Comparison of ENCODE assay signal across 8 cellular contexts in genomic region chr7:107044347-107045194, GRCh38. TPM values are rescaled to one million over a fixed set of nuclear protein-coding genes. Genes with fewer than 3 reads are reported as not detected.
A peak's percentile ranks its signal among the peaks of the same experiment; 100 is the strongest.
DNase-seq lines count a peak whose midpoint lies in the region; ATAC-seq, FAIRE-seq and TF ChIP-seq lines count a peak whose summit lies in the region.

Gene PRKAR2B, plus strand, starts transcription at chr7:107044705. Its CDS starts 203 bp downstream, at chr7:107044908.

- no peak for FAIRE-seq in A549 (lab: Jason Lieb, UNC)

- H3K4me2 ChIP-seq in A549 = peak within 1 kb of the TSS; percentile 88

- POLR2A ChIA-PET in A549 (lab: Yijun Ruan, JAX) = interaction anchor here (1.1 kb wide), 1 partner anchor 124 kb away, joined by 3 read pairs; the partner anchor contains the start of gene HBP1
- POLR2A ChIA-PET in activated CD4-positive, alpha-beta T cell treated with anti-CD3 and anti-CD28 coated beads, Interleukin-2, amount 10 ng/mL, durations not matched to agents 7 days and 5 days (lab: Charles Lee) = no interaction called here

- peaks cover 17% of the 10 kb centered on the region for H3K4me1 Mint-ChIP-seq in activated CD4-positive, alpha-beta T cell treated with anti-CD3 and anti-CD28 coated beads, Interleukin-2, amount 10 ng/mL, durations not matched to agents 7 days and 5 days

- no peak for TF ChIP-seq EP300 in A549 (IDR thresholded peaks at IDR 0.05)

- peak within 1 kb of the TSS; percentile 83 for H3K4me3 Mint-ChIP-seq in activated CD4-positive, alpha-beta T cell treated with anti-CD3 and anti-CD28 coated beads, Interleukin-2, amount 10 ng/mL, durations not matched to agents 7 days and 5 days

- WGBS in A549 (ENCODE audit: missing lambda C conversion rate) = under 1% methylated on average over 17 of the region's 110 CpGs

- H3K4me3 ChIP-seq in A549 = peak within 1 kb of the TSS; percentile 73
- H3K4me3 ChIP-seq in coronary artery = peak within 1 kb of the TSS; percentile 79

- H3K9me3 Mint-ChIP-seq in activated CD4-positive, alpha-beta T cell treated with anti-CD3 and anti-CD28 coated beads, Interleukin-2, amount 10 ng/mL, durations not matched to agents 7 days and 5 days = peaks cover 2% of the 10 kb centered on the region

- DNase-seq in A549 (ENCODE audit: low read depth in 1 of 2, low spot score in 1 of 2) (peak; percentile 56 to 60), NCI-H446 (lab: John Stamatoyannopoulos, UW) (peak; percentile 50 to 87), coronary artery (ENCODE audit: low spot score) (peak; percentile 79), left lobe of liver (ENCODE audit: low spot score) (peak; percentile 72)
- peak; percentile 71 for DNase-seq in activated CD4-positive, alpha-beta T cell treated with anti-CD3 and anti-CD28 coated beads, Interleukin-2, amount 10 ng/mL, durations not matched to agents 7 days and 5 days
- DNase-seq in stimulated activated CD4-positive, alpha-beta T cell treated with anti-CD3 and anti-CD28 coated beads, Interleukin-2, amount 100 ng/mL, for 24 hours = peak; percentile 70 to 71

- no peaks in the 10 kb centered on the region for H3K36me3 Mint-ChIP-seq in activated CD4-positive, alpha-beta T cell treated with anti-CD3 and anti-CD28 coated beads, Interleukin-2, amount 10 ng/mL, durations not matched to agents 7 days and 5 days (ENCODE audit: low read depth)

- H3K9me3 ChIP-seq in A549 = no peaks in the 10 kb centered on the region

- no peak for TF ChIP-seq POLR2A in A549 (IDR thresholded peaks at IDR 0.05; ENCODE audit: low read length)

- CTCF ChIA-PET in A549 (lab: Yijun Ruan, JAX) = no interaction called here
- CTCF ChIA-PET in activated CD4-positive, alpha-beta T cell treated with anti-CD3 and anti-CD28 coated beads, Interleukin-2, amount 10 ng/mL, durations not matched to agents 7 days and 5 days (lab: Charles Lee) = no interaction called here

- no peak within 1 kb of the TSS for H3K27ac Mint-ChIP-seq in activated CD4-positive, alpha-beta T cell treated with anti-CD3 and anti-CD28 coated beads, Interleukin-2, amount 10 ng/mL, durations not matched to agents 7 days and 5 days

- TF ChIP-seq CTCF in A549 (IDR thresholded peaks at IDR 0.05) (peak; percentile 26; the same call in 1 of the 3 replicates), coronary artery (IDR thresholded peaks at IDR 0.05) (no peak)

- H3K4me1 ChIP-seq in A549 = peaks cover 18% of the 10 kb centered on the region; the same call in 2 of the 3 replicates

- ATAC-seq in A549 (peak; percentile 88 to 94), GM18867 (IDR thresholded peaks at IDR 0.05; ENCODE audit: unreplicated experiment) (peak; percentile 83), HG03139 (IDR thresholded peaks at IDR 0.05; ENCODE audit: unreplicated experiment) (peak; percentile 75), left lobe of liver (peak; percentile 98)

- TF ChIP-seq RAD21 in A549 (conservative IDR thresholded peaks at IDR 0.05 in 1 of 2, IDR thresholded peaks at IDR 0.05 in 1 of 2) = no peak

- H3K27ac ChIP-seq in A549 (peak within 1 kb of the TSS; percentile 65 to 87), coronary artery (peak within 1 kb of the TSS; percentile 79 to 84)

- peaks cover 43% of the 10 kb centered on the region for H3K27me3 Mint-ChIP-seq in activated CD4-positive, alpha-beta T cell treated with anti-CD3 and anti-CD28 coated beads, Interleukin-2, amount 10 ng/mL, durations not matched to agents 7 days and 5 days

TF ChIP-seq in A549, 52 proteins besides CTCF, POLR2A, EP300 and RAD21:
- TF ChIP-seq MAZ (IDR thresholded peaks at IDR 0.05; ENCODE audit: borderline replicate concordance, low read depth, low read length) (peak; percentile 70; the same call in 1 of the 2 replicates), USF2 (IDR thresholded peaks at IDR 0.05) (peak; percentile 69), POLR2AphosphoS2 (conservative IDR thresholded peaks at IDR 0.05; ENCODE audit: low read length) (no peak), ATOH8 (CRISPR knock-in tag; IDR thresholded peaks at IDR 0.05; ENCODE audit: low read depth) (no peak), SMC3 (IDR thresholded peaks at IDR 0.05) (peak; percentile 11; the same call in 1 of the 3 replicates), JUN (IDR thresholded peaks at IDR 0.05) (peak in 1 of 2 experiments; percentile 35; a peak in 1 of 5 replicates)
TF ChIP-seq in A549: peak in this region for 4.

RNA-seq across cellular contexts. Expression of gene PRKAR2B, which starts in this region (rescaled TPM):
- polyA plus RNA-seq in A549 (2011; rRNA removed) = 2.9 and 4.4 TPM in 2 replicates
- polyA plus RNA-seq in A549 (2012; cell fraction: cytosol; rRNA removed) = 1.2 TPM in 2 replicates
- polyA plus RNA-seq in A549 (2012; cell fraction: nucleus; rRNA removed) = 0.35 and 0.55 TPM in 2 replicates
- 2.7 to 3.6 TPM (median 3.0 TPM) in 3 replicates for polyA plus RNA-seq in A549 (2017; fragmentation: RNase III; extraction: RNeasy Plus Mini Kit Qiagen cat#74134 plus additional on column Dnase treatment)
- 0.88 and 1.9 TPM in 2 replicates for polyA minus RNA-seq in A549 (2011; rRNA and poly(A)+ RNA removed)
- 1 to 10 TPM; 1.2 to 1.4 TPM for total RNA-seq in activated CD4-positive, alpha-beta T cell treated with anti-CD3 and anti-CD28 coated beads, Interleukin-2, amount 10 ng/mL, durations not matched to agents 7 days and 5 days
- 2.0 TPM for total RNA-seq in left lobe of liver

Comparison
In these comparisons a context has a peak if more than half of its experiments do, and no peak if none do; other contexts are left out.
1. Peak in every context shown above with its lines: DNase-seq, ATAC-seq, H3K4me3 ChIP-seq and H3K27ac ChIP-seq.